In genomic region chr1:32508751-32509140, GRCh38 we compare ENCODE assay signal across 22 cellular contexts. TPM values are rescaled to one million over a fixed set of nuclear protein-coding genes. Genes with fewer than 3 reads are reported as not detected.
"Had no signal": no experiment of that assay in that cellular context is flagged by ENCODE, and none has a peak within 500 bp of the region (broad histone marks: within the 10 kb centered on the region; RNA-seq: fewer than 3 reads in every experiment).

No MANE protein-coding gene starts in this region.

- H3K4me3 Mint-ChIP-seq: activated naive CD4-positive, alpha-beta T cell treated with anti-CD3 and anti-CD28 coated beads, Interleukin-2, amount 50 U/mL, for 24 hours; central memory CD8-positive, alpha-beta T cell; dendritic cell treated with granulocyte-macrophage colony-stimulating factor and Interleukin-4, amounts not matched to agents 40 ng/mL and 50 ng/mL, for 4 days; stimulated activated memory B cell treated with anti-CD40 and anti-IgM and Interleukin-4, amounts not matched to agents 10 μg/mL and 1 μg/mL and 100 μg/mL, for 72 hours; T-cell had no signal

- FAIRE-seq: endothelial cell of umbilical vein, keratinocyte had no signal

- H3K9me3 Mint-ChIP-seq: activated naive CD4-positive, alpha-beta T cell treated with anti-CD3 and anti-CD28 coated beads, Interleukin-2, amount 50 U/mL, for 24 hours; central memory CD8-positive, alpha-beta T cell; stimulated activated memory B cell treated with anti-CD40 and anti-IgM and Interleukin-4, amounts not matched to agents 10 μg/mL and 1 μg/mL and 100 μg/mL, for 72 hours; T-cell had no signal

- H3K4me1 Mint-ChIP-seq: activated naive CD4-positive, alpha-beta T cell treated with anti-CD3 and anti-CD28 coated beads, Interleukin-2, amount 50 U/mL, for 24 hours; central memory CD8-positive, alpha-beta T cell; stimulated activated memory B cell treated with anti-CD40 and anti-IgM and Interleukin-4, amounts not matched to agents 10 μg/mL and 1 μg/mL and 100 μg/mL, for 72 hours; T-cell had no signal

- ATAC-seq: lower lobe of right lung; stimulated activated memory B cell treated with anti-CD40 and anti-IgM and Interleukin-4, amounts not matched to agents 10 μg/mL and 1 μg/mL and 100 μg/mL, for 72 hours; T-cell had no signal

- H3K27ac Mint-ChIP-seq: activated naive CD4-positive, alpha-beta T cell treated with anti-CD3 and anti-CD28 coated beads, Interleukin-2, amount 50 U/mL, for 24 hours; dendritic cell treated with granulocyte-macrophage colony-stimulating factor and Interleukin-4, amounts not matched to agents 40 ng/mL and 50 ng/mL, for 4 days; stimulated activated memory B cell treated with anti-CD40 and anti-IgM and Interleukin-4, amounts not matched to agents 10 μg/mL and 1 μg/mL and 100 μg/mL, for 72 hours; T-cell had no signal

- H3K36me3 Mint-ChIP-seq: activated naive CD4-positive, alpha-beta T cell treated with anti-CD3 and anti-CD28 coated beads, Interleukin-2, amount 50 U/mL, for 24 hours; stimulated activated memory B cell treated with anti-CD40 and anti-IgM and Interleukin-4, amounts not matched to agents 10 μg/mL and 1 μg/mL and 100 μg/mL, for 72 hours; T-cell had no signal

- DNase-seq: activated CD4-positive, alpha-beta T cell treated with anti-CD3 and anti-CD28 coated beads, Interleukin-2, amount 50 U/mL, for 1 hour; activated CD4-positive, CD25-positive, alpha-beta regulatory T cell treated with anti-CD3 and anti-CD28 coated beads, Interleukin-2, amount 50 U/mL, for 72 hours; activated CD8-positive, alpha-beta memory T cell treated with anti-CD3 and anti-CD28 coated beads, Interleukin-2, amount 50 U/mL, for 4 hours; activated gamma-delta T cell; effector memory CD4-positive, alpha-beta T cell; glutamatergic neuron; hippocampal formation; lower lobe of right lung; midbrain; ovary; sigmoid colon; spleen; stimulated activated CD4-positive, alpha-beta T cell treated with anti-CD3 and anti-CD28 coated beads, Interleukin-4, amount 100 ng/mL, for 4 hours; T-cell; testis; upper lobe of left lung had no signal

RNA-seq across cellular contexts. Expression of gene ZBTB8B, which starts 43.9 kb away (rescaled TPM):
- total RNA-seq: spleen had no signal
